ENCODE assay signal across 9 cellular contexts in genomic region chr4:40321671-40322131, GRCh38. TPM values are rescaled to one million over a fixed set of nuclear protein-coding genes. Genes with fewer than 3 reads are reported as not detected.
DNase-seq lines count a peak whose midpoint lies in the region; ATAC-seq, FAIRE-seq and TF ChIP-seq lines count a peak whose summit lies in the region.
"Had no signal": no experiment of that assay in that cellular context is flagged by ENCODE, and none has a peak within 500 bp of the region (broad histone marks: within the 10 kb centered on the region; RNA-seq: fewer than 3 reads in every experiment).

No MANE protein-coding gene starts in this region.

- no peak for FAIRE-seq in small intestine (lab: Jason Lieb, UNC)

- no peak for TF ChIP-seq CTCF in AG10803 (conservative IDR thresholded peaks at IDR 0.05; ENCODE audit: low read length)
- no peak for TF ChIP-seq CTCF in VCaP (conservative IDR thresholded peaks at IDR 0.05)

- H3K36me3 ChIP-seq in KOPT-K1 (ENCODE audit: insufficient read depth, low read length) (no peaks in the 10 kb centered on the region), small intestine (ENCODE audit: control insufficient read depth in 2 of 2, insufficient read depth in 2 of 2, low read length in 2 of 2) (no peaks in the 10 kb centered on the region)

- H3K9me3 ChIP-seq in KOPT-K1 (ENCODE audit: insufficient read depth, low read length, poor library complexity, severe bottlenecking) (no peaks in the 10 kb centered on the region), small intestine (ENCODE audit: control insufficient read depth, low read depth) (no peaks in the 10 kb centered on the region)

- H3K4me3 ChIP-seq in AG10803 (ENCODE audit: low read length) (no peak overlapping the region), small intestine (ENCODE audit: low read depth in 1 of 2, low read length in 2 of 2) (no peak overlapping the region)

- H3K4me1 ChIP-seq in small intestine (ENCODE audit: control insufficient read depth in 2 of 2, insufficient read depth in 1 of 2, low read depth in 1 of 2, low read length in 1 of 2): no peaks in the 10 kb centered on the region

- H3K27ac ChIP-seq in KOPT-K1 (ENCODE audit: low read depth, low read length, poor library complexity, severe bottlenecking) (peak overlapping the region; percentile 10), VCaP (0 out of 2 replicates have a peak overlapping the region, but pooled peaks have one; percentile 49), small intestine (ENCODE audit: low read depth in 1 of 2, low read length in 1 of 2) (no peak overlapping the region)

- ATAC-seq in HG02763 (IDR thresholded peaks at IDR 0.05; ENCODE audit: unreplicated experiment) (no peak), GM21526 (IDR thresholded peaks at IDR 0.05; ENCODE audit: low FRiP score, unreplicated experiment) (no peak)

- H3K27me3 ChIP-seq in small intestine (ENCODE audit: control insufficient read depth in 2 of 2, insufficient read depth in 2 of 2, low read length in 2 of 2): no peaks in the 10 kb centered on the region

- DNase-seq in AG10803 (ENCODE audit: low read depth) (peak; percentile 91), iris pigment epithelial cell (ENCODE audit: low read depth) (peak; percentile 72), small intestine (no peak), islet precursor cell (no peak)
- DNase-seq: DMS 273 treated with DMSO at 0.1 percent for 48 hours had no signal

- WGBS in small intestine, 3 donors: 57 to 83% (median 76%) methylated on average over 4 of the region's 4 CpGs

RNA-seq across cellular contexts. Expression of gene CHRNA9, which starts 13.4 kb away (rescaled TPM):
- polyA plus RNA-seq in small intestine: under 1 TPM in 1 of 3 donors, not detected in 2; 0.01 TPM

Comparison
In these comparisons a context has a peak if more than half of its experiments do, and no peak if none do; other contexts are left out.
1. DNase-seq: peak in AG10803 (single experiment) and iris pigment epithelial cell (single experiment); none in small intestine (single experiment) and islet precursor cell (single experiment).
2. H3K27ac ChIP-seq: peak in KOPT-K1 (single experiment) and VCaP (single experiment); none in small intestine (0 of 2).